1 cellular context compared by ENCODE assay signal in the genomic region with DNA sequence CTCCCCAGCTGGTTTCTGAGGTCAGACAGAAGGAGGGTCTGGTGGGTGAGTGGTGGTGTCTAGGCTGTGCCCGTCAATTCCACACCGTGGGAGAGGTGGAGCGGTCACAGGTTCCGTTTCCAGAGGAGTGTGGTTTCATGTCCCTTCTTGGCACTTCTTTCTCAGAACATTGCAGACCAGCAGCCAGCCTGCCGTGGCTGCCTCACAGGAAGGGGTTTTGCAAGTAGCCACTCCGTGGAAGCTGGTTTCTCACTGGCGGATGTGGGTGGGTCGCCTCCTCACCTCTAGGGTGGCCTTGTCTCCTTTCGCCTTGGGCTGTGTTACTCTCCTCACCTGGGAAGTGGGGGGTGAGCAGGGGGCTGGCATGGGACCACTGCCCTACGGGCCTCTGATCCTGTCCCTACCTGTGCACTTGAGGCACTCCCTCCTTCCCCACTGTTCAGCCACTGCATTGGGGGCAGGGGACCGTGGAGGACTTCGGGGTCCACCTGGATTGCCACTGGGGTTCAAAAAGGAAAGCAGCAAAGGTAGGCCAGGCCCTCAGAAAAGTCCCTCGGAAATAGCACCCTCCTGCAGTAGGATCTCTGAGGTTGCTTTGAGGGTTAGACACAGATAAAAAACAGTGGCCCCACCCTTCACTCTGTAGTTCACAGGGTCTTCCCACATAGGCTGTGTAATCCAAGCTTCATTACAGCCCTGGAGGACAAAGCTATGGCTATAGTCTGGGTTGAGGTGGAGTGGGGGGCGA.
TF ChIP-seq lines count a peak whose summit lies in the region.

No MANE protein-coding gene starts in this region.

TF ChIP-seq in liver, 16 proteins besides CTCF, POLR2A, EP300 and RAD21 (continued from another document):
- TF ChIP-seq TAF1 (conservative IDR thresholded peaks at IDR 0.05) = no peak
